Comparison of ENCODE assay signal across 1 cellular context in the genomic region with DNA sequence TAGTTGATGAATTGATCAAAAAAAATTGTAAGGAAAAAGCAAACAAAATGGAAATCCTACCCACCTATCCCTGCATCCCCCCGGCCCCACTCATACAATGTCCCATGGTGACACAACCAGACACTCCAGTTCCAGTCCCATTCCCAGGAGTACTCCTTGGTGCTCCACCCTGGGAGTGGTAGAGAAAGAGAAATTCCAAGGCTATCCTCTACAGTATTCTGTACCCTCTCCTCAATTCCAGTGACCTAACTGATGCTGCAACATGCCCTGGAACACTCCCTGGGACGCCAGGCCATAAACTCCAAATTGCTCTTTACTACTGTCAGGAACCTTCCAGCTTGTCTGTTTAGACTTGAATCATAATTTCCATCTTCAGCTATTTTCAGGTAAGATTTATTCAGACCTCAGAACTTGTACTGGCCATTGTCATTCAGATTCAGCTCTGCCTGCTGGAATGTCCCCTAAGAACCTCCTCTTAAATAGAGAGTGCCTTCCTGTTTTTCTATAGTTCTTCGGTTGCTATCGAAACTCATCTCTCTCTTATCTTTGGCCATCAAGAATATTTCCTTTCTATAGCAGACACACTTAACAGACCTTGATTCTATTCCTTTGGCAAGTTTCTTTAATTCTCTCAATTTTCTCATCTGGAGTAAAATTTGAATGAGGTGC.
TF ChIP-seq lines count a peak whose summit lies in the region.

No MANE protein-coding gene starts in this region.

TF ChIP-seq in K562, 482 proteins besides CTCF, POLR2A, EP300 and RAD21:
- TF ChIP-seq, protein P1, sequence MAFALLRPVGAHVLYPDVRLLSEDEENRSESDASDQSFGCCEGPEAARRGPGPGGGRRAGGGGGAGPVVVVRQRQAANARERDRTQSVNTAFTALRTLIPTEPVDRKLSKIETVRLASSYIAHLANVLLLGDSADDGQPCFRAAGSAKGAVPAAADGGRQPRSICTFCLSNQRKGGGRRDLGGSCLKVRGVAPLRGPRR (CRISPR knock-in tag; IDR thresholded peaks at IDR 0.05) = no peak
- TF ChIP-seq, protein P2, sequence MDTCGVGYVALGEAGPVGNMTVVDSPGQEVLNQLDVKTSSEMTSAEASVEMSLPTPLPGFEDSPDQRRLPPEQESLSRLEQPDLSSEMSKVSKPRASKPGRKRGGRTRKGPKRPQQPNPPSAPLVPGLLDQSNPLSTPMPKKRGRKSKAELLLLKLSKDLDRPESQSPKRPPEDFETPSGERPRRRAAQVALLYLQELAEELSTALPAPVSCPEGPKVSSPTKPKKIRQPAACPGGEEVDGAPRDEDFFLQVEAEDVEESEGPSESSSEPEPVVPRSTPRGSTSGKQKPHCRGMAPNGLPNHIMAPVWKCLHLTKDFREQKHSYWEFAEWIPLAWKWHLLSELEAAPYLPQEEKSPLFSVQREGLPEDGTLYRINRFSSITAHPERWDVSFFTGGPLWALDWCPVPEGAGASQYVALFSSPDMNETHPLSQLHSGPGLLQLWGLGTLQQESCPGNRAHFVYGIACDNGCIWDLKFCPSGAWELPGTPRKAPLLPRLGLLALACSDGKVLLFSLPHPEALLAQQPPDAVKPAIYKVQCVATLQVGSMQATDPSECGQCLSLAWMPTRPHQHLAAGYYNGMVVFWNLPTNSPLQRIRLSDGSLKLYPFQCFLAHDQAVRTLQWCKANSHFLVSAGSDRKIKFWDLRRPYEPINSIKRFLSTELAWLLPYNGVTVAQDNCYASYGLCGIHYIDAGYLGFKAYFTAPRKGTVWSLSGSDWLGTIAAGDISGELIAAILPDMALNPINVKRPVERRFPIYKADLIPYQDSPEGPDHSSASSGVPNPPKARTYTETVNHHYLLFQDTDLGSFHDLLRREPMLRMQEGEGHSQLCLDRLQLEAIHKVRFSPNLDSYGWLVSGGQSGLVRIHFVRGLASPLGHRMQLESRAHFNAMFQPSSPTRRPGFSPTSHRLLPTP (IDR thresholded peaks at IDR 0.05; ENCODE audit: borderline replicate concordance, extremely low read depth, insufficient read length) = no peak
- TF ChIP-seq FOXJ2 (tag; IDR thresholded peaks at IDR 0.05) = 0 out of 2 replicates have a peak, but pooled peaks have one; percentile 37
- TF ChIP-seq, protein P3, sequence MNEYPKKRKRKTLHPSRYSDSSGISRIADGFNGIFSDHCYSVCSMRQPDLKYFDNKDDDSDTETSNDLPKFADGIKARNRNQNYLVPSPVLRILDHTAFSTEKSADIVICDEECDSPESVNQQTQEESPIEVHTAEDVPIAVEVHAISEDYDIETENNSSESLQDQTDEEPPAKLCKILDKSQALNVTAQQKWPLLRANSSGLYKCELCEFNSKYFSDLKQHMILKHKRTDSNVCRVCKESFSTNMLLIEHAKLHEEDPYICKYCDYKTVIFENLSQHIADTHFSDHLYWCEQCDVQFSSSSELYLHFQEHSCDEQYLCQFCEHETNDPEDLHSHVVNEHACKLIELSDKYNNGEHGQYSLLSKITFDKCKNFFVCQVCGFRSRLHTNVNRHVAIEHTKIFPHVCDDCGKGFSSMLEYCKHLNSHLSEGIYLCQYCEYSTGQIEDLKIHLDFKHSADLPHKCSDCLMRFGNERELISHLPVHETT (CRISPR knock-in tag; conservative IDR thresholded peaks at IDR 0.05 in 1 of 2, IDR thresholded peaks at IDR 0.05 in 1 of 2) = no peak
